Comparison of ENCODE assay signal across 1 cellular context in the genomic region with DNA sequence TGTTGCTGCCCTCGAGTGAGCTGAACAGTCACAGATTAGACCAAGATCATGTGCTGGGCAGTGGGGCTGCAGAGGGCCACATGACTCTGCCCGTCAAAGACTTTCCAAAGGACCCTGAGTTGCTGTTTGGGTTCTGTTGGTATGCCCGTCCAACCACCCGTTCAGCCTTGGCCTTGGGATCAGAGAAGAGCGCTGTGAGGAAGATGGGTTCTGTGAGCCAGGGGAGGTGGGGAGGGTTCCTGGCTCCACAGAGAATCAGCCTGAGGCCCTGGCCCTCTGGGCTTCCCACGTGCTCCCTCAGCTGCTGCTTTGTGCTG.
A peak's percentile ranks its signal among the peaks of the same experiment; 100 is the strongest.
TF ChIP-seq lines count a peak whose summit lies in the region.

No MANE protein-coding gene starts in this region.

TF ChIP-seq in IMR-90, 13 proteins besides CTCF, POLR2A, EP300 and RAD21:
- TF ChIP-seq MXI1 (IDR thresholded peaks at IDR 0.05; ENCODE audit: borderline replicate concordance, low read depth, low read length): no peak
- TF ChIP-seq FOS (IDR thresholded peaks at IDR 0.05; ENCODE audit: low read depth, low read length): no peak
- TF ChIP-seq CHD1 (IDR thresholded peaks at IDR 0.05; ENCODE audit: low read depth, low read length): no peak
- TF ChIP-seq MAFK (IDR thresholded peaks at IDR 0.05; ENCODE audit: low read depth, low read length): no peak
- no peak for TF ChIP-seq RCOR1 (IDR thresholded peaks at IDR 0.05; ENCODE audit: insufficient replicate concordance, low read length)
- no peak for TF ChIP-seq MAZ (IDR thresholded peaks at IDR 0.05; ENCODE audit: borderline replicate concordance, low read depth, low read length)
- TF ChIP-seq, protein P1, sequence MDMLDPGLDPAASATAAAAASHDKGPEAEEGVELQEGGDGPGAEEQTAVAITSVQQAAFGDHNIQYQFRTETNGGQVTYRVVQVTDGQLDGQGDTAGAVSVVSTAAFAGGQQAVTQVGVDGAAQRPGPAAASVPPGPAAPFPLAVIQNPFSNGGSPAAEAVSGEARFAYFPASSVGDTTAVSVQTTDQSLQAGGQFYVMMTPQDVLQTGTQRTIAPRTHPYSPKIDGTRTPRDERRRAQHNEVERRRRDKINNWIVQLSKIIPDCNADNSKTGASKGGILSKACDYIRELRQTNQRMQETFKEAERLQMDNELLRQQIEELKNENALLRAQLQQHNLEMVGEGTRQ (IDR thresholded peaks at IDR 0.05; ENCODE audit: low read depth, low read length): peak; percentile 31; the same call in 1 of the 2 replicates
